12 cellular contexts compared by ENCODE assay signal in genomic region chr21:32572574-32573420, GRCh38. TPM values are rescaled to one million over a fixed set of nuclear protein-coding genes. Genes with fewer than 3 reads are reported as not detected.
DNase-seq lines count a peak whose midpoint lies in the region; ATAC-seq and TF ChIP-seq lines count a peak whose summit lies in the region.
"Had no signal": no experiment of that assay in that cellular context is flagged by ENCODE, and none has a peak within 500 bp of the region (broad histone marks: within the 10 kb centered on the region; RNA-seq: fewer than 3 reads in every experiment).

No MANE protein-coding gene starts in this region.

- H3K36me3 Mint-ChIP-seq in stimulated activated effector memory CD8-positive, alpha-beta T cell treated with anti-CD3 and anti-CD28 coated beads, Interleukin-12 subunit alpha, Interleukin-12 subunit beta, amount 100 ng/mL, for 72 hours = peaks cover 4% of the 10 kb centered on the region

- intact Hi-C loops in PC-9 (cut with micrococcal nuclease; ENCODE audit: unreplicated experiment) (no loop called here), left colon (cut with DNase I, micrococcal nuclease) (no loop called here), thyroid gland (cut with DNase I) (loop anchor here (5.0 kb wide), 1 partner anchor 170 kb away; no protein-coding TSS in a partner anchor)

- H4K20me1 ChIP-seq in PC-9 (ENCODE audit: insufficient read depth) = no peaks in the 10 kb centered on the region

- no peak for TF ChIP-seq POLR2A in thyroid gland (IDR thresholded peaks at IDR 0.05)

- BruUV-seq in PC-9 (replicated peaks; lab: Mats Ljungman, UMichigan) = no TSS peak

- peak overlapping the region; percentile 62 for H3K4me2 ChIP-seq in PC-9

- 72 to 79% methylated on average over 24 to 25 of the region's 25 CpGs for WGBS in thyroid gland, 2 donors

- H3K4me3 ChIP-seq in PC-9 = peak overlapping the region; percentile 31
- H3K4me3 ChIP-seq in thyroid gland (replicated peaks in 1 of 3) = no peak overlapping the region
- H3K4me3 ChIP-seq: adrenal gland, vagina had no signal

- H3K27ac Mint-ChIP-seq in stimulated activated effector memory CD8-positive, alpha-beta T cell treated with anti-CD3 and anti-CD28 coated beads, Interleukin-12 subunit alpha, Interleukin-12 subunit beta, amount 100 ng/mL, for 72 hours = no peak overlapping the region

- H3K36me3 ChIP-seq in PC-9 (ENCODE audit: low read depth) (no peaks in the 10 kb centered on the region), thyroid gland (no peaks in the 10 kb centered on the region)
- H3K36me3 ChIP-seq: adrenal gland, vagina had no signal

- no peaks in the 10 kb centered on the region for H3K9me3 Mint-ChIP-seq in stimulated activated effector memory CD8-positive, alpha-beta T cell treated with anti-CD3 and anti-CD28 coated beads, Interleukin-12 subunit alpha, Interleukin-12 subunit beta, amount 100 ng/mL, for 72 hours

- H3K4me3 Mint-ChIP-seq in stimulated activated effector memory CD8-positive, alpha-beta T cell treated with anti-CD3 and anti-CD28 coated beads, Interleukin-12 subunit alpha, Interleukin-12 subunit beta, amount 100 ng/mL, for 72 hours = no peak overlapping the region

- H3K27ac ChIP-seq in PC-9 (no peak overlapping the region), thyroid gland (no peak overlapping the region)
- H3K27ac ChIP-seq: adrenal gland, parathyroid adenoma, vagina had no signal

- peaks cover 30% of the 10 kb centered on the region for H3K4me1 Mint-ChIP-seq in stimulated activated effector memory CD8-positive, alpha-beta T cell treated with anti-CD3 and anti-CD28 coated beads, Interleukin-12 subunit alpha, Interleukin-12 subunit beta, amount 100 ng/mL, for 72 hours

- H3K9me2 ChIP-seq in PC-9 (ENCODE audit: insufficient read depth) = no peaks in the 10 kb centered on the region

- peak; percentile 69 for DNase-seq in COR-L47 (lab: John Stamatoyannopoulos, UW)
- peak in 2 of 3 experiments; percentile 50 to 76 for DNase-seq in NCI-H1417 (lab: John Stamatoyannopoulos, UW)
- peak; percentile 53 to 72 for DNase-seq in PC-9
- peak; percentile 68 to 77 for DNase-seq in left colon
- no peak for DNase-seq in stimulated activated effector memory CD8-positive, alpha-beta T cell treated with anti-CD3 and anti-CD28 coated beads, Interleukin-12 subunit alpha, Interleukin-12 subunit beta, amount 100 ng/mL, for 72 hours (ENCODE audit: low spot score in 2 of 2)
- no peak for DNase-seq in thyroid gland
- no peak for DNase-seq in activated gamma-delta T cell treated with Interleukin-2 at 50 U/mL for 16 hours
- DNase-seq: adrenal gland, GDM1 had no signal

- H3K9me3 ChIP-seq in PC-9 (ENCODE audit: insufficient read depth, low read depth) = no peaks in the 10 kb centered on the region
- no peaks in the 10 kb centered on the region for H3K9me3 ChIP-seq in thyroid gland
- H3K9me3 ChIP-seq: adrenal gland, vagina had no signal

- peak; percentile 71 for ATAC-seq in left colon
- ATAC-seq in stimulated activated effector memory CD8-positive, alpha-beta T cell treated with anti-CD3 and anti-CD28 coated beads, Interleukin-12 subunit alpha, Interleukin-12 subunit beta, amount 100 ng/mL, for 72 hours = no peak
- no peak for ATAC-seq in GM18520 (IDR thresholded peaks at IDR 0.05; ENCODE audit: unreplicated experiment)

- no peaks in the 10 kb centered on the region for H3K79me2 ChIP-seq in PC-9 (ENCODE audit: low read depth)
- H3K79me2 ChIP-seq: parathyroid adenoma had no signal

- H3K27me3 ChIP-seq in PC-9 (ENCODE audit: insufficient read depth, low read depth) (no peaks in the 10 kb centered on the region), thyroid gland (no peaks in the 10 kb centered on the region)
- H3K27me3 ChIP-seq: adrenal gland, vagina had no signal

- peaks cover 6% of the 10 kb centered on the region for H3K4me1 ChIP-seq in PC-9 (replicated peaks; ENCODE audit: insufficient read depth)
- no peaks in the 10 kb centered on the region for H3K4me1 ChIP-seq in thyroid gland
- H3K4me1 ChIP-seq: parathyroid adenoma had no signal

- peak overlapping the region; percentile 52; the same call in 1 of the 2 replicates for H2AFZ ChIP-seq in PC-9
- H2AFZ ChIP-seq: parathyroid adenoma had no signal

- TF ChIP-seq CTCF in PC-9 (conservative IDR thresholded peaks at IDR 0.05) (no peak), thyroid gland (IDR thresholded peaks at IDR 0.05) (no peak)

- POLR2A ChIA-PET in PC-9 (lab: Charles Lee; ENCODE audit: unreplicated experiment) = interaction anchor here (0.5 to 1.0 kb wide), 4 partner anchors 97 to 908 kb away, joined by 4 to 7 read pairs (median 5); no protein-coding TSS in a partner anchor

- CTCF ChIA-PET in PC-9 (lab: Charles Lee) = interaction anchor here (1.1 kb wide), 1 partner anchor 28 kb away, joined by 3 read pairs; no protein-coding TSS in a partner anchor

- H3F3A ChIP-seq in PC-9 (ENCODE audit: insufficient read depth, low read depth) = peaks cover 4% of the 10 kb centered on the region; the same call in 1 of the 2 replicates

RNA-seq across cellular contexts. Expression of gene TCP10L, which starts 12.5 kb away (rescaled TPM):
- total RNA-seq in PC-9 (2021) (0.68 TPM in 1 of 2 replicates, not detected in the other), left colon (not detected), thyroid gland (1 to 10 TPM in 2 of 4 donors, under 1 TPM in 2; 0.29 to 2.9 (median 0.73) TPM)
- total RNA-seq: vagina had no signal

RNA-seq across cellular contexts. Expression of gene CFAP298, which starts 39.4 kb away (rescaled TPM):
- total RNA-seq in PC-9 (2021) = 31.2 and 35.5 TPM in 2 replicates
- 10 to 100 TPM; 28.7 to 32.7 TPM for total RNA-seq in left colon
- total RNA-seq in thyroid gland = 10 to 100 TPM; 39.5 to 60.7 (median 43.5) TPM

Comparison
In these comparisons a context has a peak if more than half of its experiments do, and no peak if none do; other contexts are left out.
1. DNase-seq: peak in COR-L47 (single experiment), NCI-H1417 (2 of 3), PC-9 (2 of 2) and left colon (2 of 2); none in stimulated activated effector memory CD8-positive, alpha-beta T cell treated with anti-CD3 and anti-CD28 coated beads, Interleukin-12 subunit alpha, Interleukin-12 subunit beta, amount 100 ng/mL, for 72 hours (0 of 2), thyroid gland (0 of 2) and activated gamma-delta T cell treated with Interleukin-2 at 50 U/mL for 16 hours (single experiment).